Comparison of ENCODE assay signal across 10 cellular contexts in the genomic region with DNA sequence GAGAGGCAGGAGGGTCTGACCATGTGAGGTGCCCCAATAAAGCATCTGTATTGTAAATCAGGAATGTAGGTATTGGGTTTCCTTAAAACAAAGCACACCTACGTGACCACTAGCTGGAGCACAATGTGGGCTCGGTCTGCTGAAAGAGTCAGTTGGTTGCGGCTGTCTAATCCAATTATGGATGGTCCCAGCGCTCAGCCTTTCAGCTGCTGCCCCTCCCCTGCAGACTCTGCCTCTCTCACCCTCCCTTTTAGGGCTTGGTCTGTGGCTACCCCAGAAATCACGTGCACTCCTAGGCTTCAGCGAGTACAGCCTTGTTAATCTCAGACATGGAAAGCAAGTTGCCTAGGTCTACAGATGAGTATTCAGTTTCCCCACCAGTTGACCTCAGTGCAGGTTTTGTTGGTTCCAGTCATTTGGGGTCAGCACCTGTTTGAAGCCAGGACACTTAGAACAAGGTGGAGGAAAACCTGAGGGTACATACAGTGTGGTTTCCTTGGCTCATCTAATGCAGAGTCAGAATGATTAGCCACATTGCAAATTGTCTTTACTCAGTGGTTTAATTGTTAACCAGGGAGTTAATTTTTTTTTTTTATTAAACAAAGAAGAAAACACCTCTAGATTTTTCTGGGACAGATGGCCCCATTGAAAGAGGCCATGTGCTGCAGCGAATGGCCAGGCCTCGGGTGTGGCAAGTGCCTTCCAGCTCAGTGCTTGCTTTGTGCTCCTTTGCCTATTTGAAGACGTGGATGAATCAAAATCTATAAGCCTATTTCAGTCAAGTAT.
DNase-seq lines count a peak whose midpoint lies in the region; ATAC-seq, FAIRE-seq and TF ChIP-seq lines count a peak whose summit lies in the region.
"Had no signal": no experiment of that assay in that cellular context is flagged by ENCODE, and none has a peak within 500 bp of the region (broad histone marks: within the 10 kb centered on the region; RNA-seq: fewer than 3 reads in every experiment).

No MANE protein-coding gene starts in this region.

- no peak for TF ChIP-seq CTCF in GM13977 (IDR thresholded peaks at IDR 0.05; ENCODE audit: extremely low read depth, insufficient read depth, missing control alignments)

- peaks cover 2% of the 10 kb centered on the region for H3K27me3 Mint-ChIP-seq in activated CD4-positive, alpha-beta memory T cell treated with anti-CD3 and anti-CD28 coated beads for 36 hours
- peaks cover 6% of the 10 kb centered on the region for H3K27me3 Mint-ChIP-seq in activated CD4-positive, alpha-beta memory T cell treated with anti-CD3 and anti-CD28 coated beads, Interleukin-2, amount 10 ng/mL, durations not matched to agents 7 days and 5 days
- H3K27me3 Mint-ChIP-seq in activated naive CD8-positive, alpha-beta T cell treated with anti-CD3 and anti-CD28 coated beads, Interleukin-2, amount 50 U/mL, for 24 hours, result no peaks in the 10 kb centered on the region

- peak overlapping the region in 1 of 2 donors; percentile 57 for H3K27ac ChIP-seq in small intestine (ENCODE audit: low read depth in 1 of 2, low read length in 1 of 2)

- no peaks in the 10 kb centered on the region for H3K36me3 ChIP-seq in small intestine (ENCODE audit: control insufficient read depth in 2 of 2, insufficient read depth in 2 of 2, low read length in 2 of 2)

- ATAC-seq in HG03196 (IDR thresholded peaks at IDR 0.05; ENCODE audit: unreplicated experiment), result peak; percentile 81
- ATAC-seq in activated naive CD8-positive, alpha-beta T cell treated with anti-CD3 and anti-CD28 coated beads, Interleukin-2, amount 50 U/mL, for 24 hours, result peak; percentile 84

- no peak overlapping the region for H3K27ac Mint-ChIP-seq in activated CD4-positive, alpha-beta memory T cell treated with anti-CD3 and anti-CD28 coated beads for 36 hours
- no peak overlapping the region for H3K27ac Mint-ChIP-seq in activated CD4-positive, alpha-beta memory T cell treated with anti-CD3 and anti-CD28 coated beads, Interleukin-2, amount 10 ng/mL, durations not matched to agents 7 days and 5 days
- H3K27ac Mint-ChIP-seq in activated naive CD8-positive, alpha-beta T cell treated with anti-CD3 and anti-CD28 coated beads, Interleukin-2, amount 50 U/mL, for 24 hours, result peak overlapping the region; percentile 21
- H3K27ac Mint-ChIP-seq: B cell; T-helper 1 cell treated with Interleukin-12 subunit alpha and Interleukin-12 subunit beta and Interleukin-4 antibody, amounts not matched to agents 30 μg/mL and 1 μg/mL, for 36 hours had no signal

- H3K4me1 Mint-ChIP-seq in activated CD4-positive, alpha-beta memory T cell treated with anti-CD3 and anti-CD28 coated beads for 36 hours (ENCODE audit: low read depth), result peaks cover 35% of the 10 kb centered on the region
- H3K4me1 Mint-ChIP-seq in activated CD4-positive, alpha-beta memory T cell treated with anti-CD3 and anti-CD28 coated beads, Interleukin-2, amount 10 ng/mL, durations not matched to agents 7 days and 5 days, result peaks cover 3% of the 10 kb centered on the region
- H3K4me1 Mint-ChIP-seq in activated naive CD8-positive, alpha-beta T cell treated with anti-CD3 and anti-CD28 coated beads, Interleukin-2, amount 50 U/mL, for 24 hours, result peaks cover 52% of the 10 kb centered on the region
- H3K4me1 Mint-ChIP-seq: B cell had no signal

- in situ Hi-C loops in GM13977 (cut with MboI; ENCODE audit: low pct_unique_long_range_greater_than_20kb, low sequenced_read_pairs, unreplicated experiment), result loop anchor here (10.0 kb wide), 1 partner anchor 299 kb away; no protein-coding TSS in a partner anchor

- H3K9me3 Mint-ChIP-seq in activated CD4-positive, alpha-beta memory T cell treated with anti-CD3 and anti-CD28 coated beads for 36 hours, result no peaks in the 10 kb centered on the region
- no peaks in the 10 kb centered on the region for H3K9me3 Mint-ChIP-seq in activated CD4-positive, alpha-beta memory T cell treated with anti-CD3 and anti-CD28 coated beads, Interleukin-2, amount 10 ng/mL, durations not matched to agents 7 days and 5 days
- no peaks in the 10 kb centered on the region for H3K9me3 Mint-ChIP-seq in activated naive CD8-positive, alpha-beta T cell treated with anti-CD3 and anti-CD28 coated beads, Interleukin-2, amount 50 U/mL, for 24 hours
- H3K9me3 Mint-ChIP-seq: T-helper 1 cell treated with Interleukin-12 subunit alpha and Interleukin-12 subunit beta and Interleukin-4 antibody, amounts not matched to agents 30 μg/mL and 1 μg/mL, for 36 hours had no signal

- no peak for FAIRE-seq in small intestine (lab: Jason Lieb, UNC)

- DNase-seq in activated CD4-positive, alpha-beta memory T cell treated with anti-CD3 and anti-CD28 coated beads for 36 hours, result peak; percentile 36
- DNase-seq in activated CD4-positive, alpha-beta memory T cell treated with anti-CD3 and anti-CD28 coated beads, Interleukin-2, amount 10 ng/mL, durations not matched to agents 7 days and 5 days, result no peak
- no peak for DNase-seq in activated naive CD8-positive, alpha-beta T cell treated with anti-CD3 and anti-CD28 coated beads, Interleukin-2, amount 50 U/mL, for 24 hours
- DNase-seq in small intestine (peak; percentile 49), GM13977 (ENCODE audit: low spot score) (no peak), amniotic stem cell (lab: John Stamatoyannopoulos, UW) (no peak)
- DNase-seq in stimulated activated CD4-positive, alpha-beta T cell treated with anti-CD3 and anti-CD28 coated beads, Interleukin-2, amount 100 ng/mL, for 48 hours, result no peak

- H3K9me3 ChIP-seq in small intestine (ENCODE audit: control insufficient read depth, low read depth), result no peaks in the 10 kb centered on the region

- CTCF ChIA-PET in activated CD4-positive, alpha-beta memory T cell treated with anti-CD3 and anti-CD28 coated beads for 36 hours (lab: Charles Lee), result interaction anchor here (0.9 kb wide), 1 partner anchor 96 kb away, joined by 3 read pairs; no protein-coding TSS in a partner anchor
- CTCF ChIA-PET in activated CD4-positive, alpha-beta memory T cell treated with anti-CD3 and anti-CD28 coated beads, Interleukin-2, amount 10 ng/mL, durations not matched to agents 7 days and 5 days (lab: Charles Lee), result no interaction called here

- no peak overlapping the region for H3K4me3 ChIP-seq in small intestine (ENCODE audit: low read depth in 1 of 2, low read length in 2 of 2)

- intact Hi-C loops in activated CD4-positive, alpha-beta memory T cell treated with anti-CD3 and anti-CD28 coated beads for 36 hours (cut with micrococcal nuclease), result loop anchor here (5.0 kb wide), 1 partner anchor 134 kb away; no protein-coding TSS in a partner anchor

- H3K4me1 ChIP-seq in small intestine (ENCODE audit: control insufficient read depth in 2 of 2, insufficient read depth in 1 of 2, low read depth in 1 of 2, low read length in 1 of 2), result peaks cover 5 to 8% of the 10 kb centered on the region in 2 donors

- no peak overlapping the region for H3K4me3 Mint-ChIP-seq in activated CD4-positive, alpha-beta memory T cell treated with anti-CD3 and anti-CD28 coated beads for 36 hours
- H3K4me3 Mint-ChIP-seq in activated CD4-positive, alpha-beta memory T cell treated with anti-CD3 and anti-CD28 coated beads, Interleukin-2, amount 10 ng/mL, durations not matched to agents 7 days and 5 days, result no peak overlapping the region
- H3K4me3 Mint-ChIP-seq in activated naive CD8-positive, alpha-beta T cell treated with anti-CD3 and anti-CD28 coated beads, Interleukin-2, amount 50 U/mL, for 24 hours, result no peak overlapping the region
- H3K4me3 Mint-ChIP-seq: B cell; T-helper 1 cell treated with Interleukin-12 subunit alpha and Interleukin-12 subunit beta and Interleukin-4 antibody, amounts not matched to agents 30 μg/mL and 1 μg/mL, for 36 hours had no signal

- WGBS in small intestine, 3 donors, result 10 to 62% (median 26%) methylated on average over 9 of the region's 9 CpGs

- H3K27me3 ChIP-seq in small intestine (ENCODE audit: control insufficient read depth in 2 of 2, insufficient read depth in 2 of 2, low read length in 2 of 2), result no peaks in the 10 kb centered on the region

- H3K36me3 Mint-ChIP-seq in activated CD4-positive, alpha-beta memory T cell treated with anti-CD3 and anti-CD28 coated beads for 36 hours, result no peaks in the 10 kb centered on the region
- no peaks in the 10 kb centered on the region for H3K36me3 Mint-ChIP-seq in activated CD4-positive, alpha-beta memory T cell treated with anti-CD3 and anti-CD28 coated beads, Interleukin-2, amount 10 ng/mL, durations not matched to agents 7 days and 5 days (ENCODE audit: low read depth)
- no peaks in the 10 kb centered on the region for H3K36me3 Mint-ChIP-seq in activated naive CD8-positive, alpha-beta T cell treated with anti-CD3 and anti-CD28 coated beads, Interleukin-2, amount 50 U/mL, for 24 hours (ENCODE audit: low read depth)

- POLR2A ChIA-PET in activated CD4-positive, alpha-beta memory T cell treated with anti-CD3 and anti-CD28 coated beads for 36 hours (lab: Charles Lee), result no interaction called here
- POLR2A ChIA-PET in activated CD4-positive, alpha-beta memory T cell treated with anti-CD3 and anti-CD28 coated beads, Interleukin-2, amount 10 ng/mL, durations not matched to agents 7 days and 5 days (lab: Charles Lee), result no interaction called here

Comparison
In these comparisons a context has a peak if more than half of its experiments do, and no peak if none do; other contexts are left out.
1. DNase-seq: peak in activated CD4-positive, alpha-beta memory T cell treated with anti-CD3 and anti-CD28 coated beads for 36 hours (single experiment) and small intestine (single experiment); none in activated CD4-positive, alpha-beta memory T cell treated with anti-CD3 and anti-CD28 coated beads, Interleukin-2, amount 10 ng/mL, durations not matched to agents 7 days and 5 days (single experiment), activated naive CD8-positive, alpha-beta T cell treated with anti-CD3 and anti-CD28 coated beads, Interleukin-2, amount 50 U/mL, for 24 hours (single experiment), GM13977 (single experiment), amniotic stem cell (single experiment) and stimulated activated CD4-positive, alpha-beta T cell treated with anti-CD3 and anti-CD28 coated beads, Interleukin-2, amount 100 ng/mL, for 48 hours (0 of 2).